24 cellular contexts compared by ENCODE assay signal in genomic region chr7:137001041-137001440, GRCh38.
DNase-seq lines count a peak whose midpoint lies in the region; ATAC-seq and TF ChIP-seq lines count a peak whose summit lies in the region.
"Had no signal": no experiment of that assay in that cellular context is flagged by ENCODE, and none has a peak within 500 bp of the region (broad histone marks: within the 10 kb centered on the region; RNA-seq: fewer than 3 reads in every experiment).

No MANE protein-coding gene starts in this region.

- ATAC-seq in WTC11 (peak; percentile 41), GM21737 (IDR thresholded peaks at IDR 0.05; ENCODE audit: unreplicated experiment) (no peak)
- ATAC-seq in CD8-positive, alpha-beta T cell: no peak
- ATAC-seq: activated naive CD4-positive, alpha-beta T cell treated with anti-CD3 and anti-CD28 coated beads, Interleukin-2, amount 50 U/mL, for 72 hours; lower lobe of right lung; naive thymus-derived CD4-positive, alpha-beta T cell; stimulated activated effector memory CD8-positive, alpha-beta T cell treated with anti-CD3 and anti-CD28 coated beads, Interleukin-12 subunit alpha, Interleukin-12 subunit beta, amount 100 ng/mL, for 72 hours had no signal

- in situ Hi-C loops in ACHN (cut with HindIII; ENCODE audit: low pct_ligation_motif_present, low pct_unique_long_range_greater_than_20kb, low sequenced_read_pairs): no loop called here

- H3K27ac Mint-ChIP-seq in WTC11: no peak overlapping the region
- H3K27ac Mint-ChIP-seq in CD8-positive, alpha-beta T cell: no peak overlapping the region
- H3K27ac Mint-ChIP-seq: activated CD4-positive, alpha-beta memory T cell treated with anti-CD3 and anti-CD28 coated beads for 36 hours; activated naive CD4-positive, alpha-beta T cell treated with anti-CD3 and anti-CD28 coated beads, Interleukin-2, amount 50 U/mL, for 72 hours; activated T-cell treated with anti-CD3 and anti-CD28 coated beads, Interleukin-2, amount 50 U/mL, for 24 hours; naive thymus-derived CD4-positive, alpha-beta T cell; progenitor cell of endocrine pancreas; stimulated activated effector memory CD8-positive, alpha-beta T cell treated with anti-CD3 and anti-CD28 coated beads, Interleukin-12 subunit alpha, Interleukin-12 subunit beta, amount 100 ng/mL, for 72 hours had no signal

- no peaks in the 10 kb centered on the region for H3K9me3 Mint-ChIP-seq in WTC11
- peaks cover 6% of the 10 kb centered on the region for H3K9me3 Mint-ChIP-seq in CD8-positive, alpha-beta T cell
- H3K9me3 Mint-ChIP-seq: activated CD4-positive, alpha-beta memory T cell treated with anti-CD3 and anti-CD28 coated beads for 36 hours had no signal

- no peak overlapping the region for H3K4me3 Mint-ChIP-seq in WTC11
- no peak overlapping the region for H3K4me3 Mint-ChIP-seq in CD8-positive, alpha-beta T cell
- H3K4me3 Mint-ChIP-seq: activated CD4-positive, alpha-beta memory T cell treated with anti-CD3 and anti-CD28 coated beads for 36 hours; activated T-cell treated with anti-CD3 and anti-CD28 coated beads, Interleukin-2, amount 50 U/mL, for 24 hours; naive thymus-derived CD4-positive, alpha-beta T cell; stimulated activated effector memory CD8-positive, alpha-beta T cell treated with anti-CD3 and anti-CD28 coated beads, Interleukin-12 subunit alpha, Interleukin-12 subunit beta, amount 100 ng/mL, for 72 hours had no signal

- H3K27me3 Mint-ChIP-seq in WTC11 (ENCODE audit: low read depth): peaks cover 16% of the 10 kb centered on the region
- H3K27me3 Mint-ChIP-seq in CD8-positive, alpha-beta T cell (ENCODE audit: low read depth): no peaks in the 10 kb centered on the region
- H3K27me3 Mint-ChIP-seq: activated CD4-positive, alpha-beta memory T cell treated with anti-CD3 and anti-CD28 coated beads for 36 hours; activated T-cell treated with anti-CD3 and anti-CD28 coated beads, Interleukin-2, amount 50 U/mL, for 24 hours; naive thymus-derived CD4-positive, alpha-beta T cell; progenitor cell of endocrine pancreas had no signal

- no peaks in the 10 kb centered on the region for H3K4me1 ChIP-seq in CD8-positive, alpha-beta T cell (ENCODE audit: insufficient read depth, low read length)
- H3K4me1 ChIP-seq: breast epithelium, lower lobe of right lung, testis had no signal

- no peaks in the 10 kb centered on the region for H3K9me3 ChIP-seq in CD8-positive, alpha-beta T cell (ENCODE audit: low read length)
- H3K9me3 ChIP-seq: breast epithelium, lower lobe of right lung, testis had no signal

- POLR2A ChIA-PET in WTC11 (lab: Charles Lee): no interaction called here
- POLR2A ChIA-PET in CD8-positive, alpha-beta T cell (lab: Charles Lee): no interaction called here

- H3K27ac ChIP-seq in CD8-positive, alpha-beta T cell (ENCODE audit: low read depth, low read length): no peak overlapping the region
- H3K27ac ChIP-seq: breast epithelium, C4-2B, dorsolateral prefrontal cortex, lower lobe of right lung, testis, VCaP had no signal

- CTCF ChIA-PET in WTC11 (lab: Charles Lee): interaction anchor here (0.9 kb wide), 1 partner anchor 126 kb away, joined by 3 read pairs; no protein-coding TSS in a partner anchor
- CTCF ChIA-PET in CD8-positive, alpha-beta T cell (lab: Charles Lee): no interaction called here

- intact Hi-C loops in CD8-positive, alpha-beta T cell (cut with DNase I, micrococcal nuclease): no loop called here

- no peak overlapping the region for H3K4me3 ChIP-seq in CD8-positive, alpha-beta T cell (ENCODE audit: low read depth, low read length)
- H3K4me3 ChIP-seq: breast epithelium, dorsolateral prefrontal cortex, lower lobe of right lung, testis had no signal

- H3K4me1 Mint-ChIP-seq in WTC11: peaks cover 12% of the 10 kb centered on the region
- no peaks in the 10 kb centered on the region for H3K4me1 Mint-ChIP-seq in CD8-positive, alpha-beta T cell (ENCODE audit: low read depth)
- H3K4me1 Mint-ChIP-seq: naive thymus-derived CD4-positive, alpha-beta T cell; stimulated activated effector memory CD8-positive, alpha-beta T cell treated with anti-CD3 and anti-CD28 coated beads, Interleukin-12 subunit alpha, Interleukin-12 subunit beta, amount 100 ng/mL, for 72 hours had no signal

- DNase-seq in NCI-H748 (lab: John Stamatoyannopoulos, UW; ENCODE audit: unreplicated experiment) (peak; percentile 5), NCI-H748 treated with DMSO at 0.1 percent for 48 hours (lab: John Stamatoyannopoulos, UW) (no peak), WTC11 (ENCODE audit: low spot score) (no peak), glomerular endothelial cell (ENCODE audit: extremely low read depth, low read depth, low spot score) (peak; percentile 1), smooth muscle cell of the brain vasculature (ENCODE audit: low read depth, low spot score) (peak; percentile 85), ACHN (no peak)
- DNase-seq in CD8-positive, alpha-beta T cell: no peak
- DNase-seq: activated CD4-positive, alpha-beta memory T cell treated with anti-CD3 and anti-CD28 coated beads for 36 hours; activated T-cell treated with anti-CD3 and anti-CD28 coated beads, Interleukin-2, amount 50 U/mL, for 24 hours; DMS 273 treated with DMSO at 0.1 percent for 48 hours; dorsolateral prefrontal cortex; head of caudate nucleus; lower lobe of right lung; naive thymus-derived CD4-positive, alpha-beta T cell; NCI-H1436 treated with DMSO at 0.1 percent for 48 hours; NCI-H345; testis had no signal

- no peak for TF ChIP-seq CTCF in WTC11 (IDR thresholded peaks at IDR 0.05)
- TF ChIP-seq CTCF in CD8-positive, alpha-beta T cell (IDR thresholded peaks at IDR 0.05): no peak

- H3K36me3 ChIP-seq in CD8-positive, alpha-beta T cell (ENCODE audit: insufficient read depth, low read length): no peaks in the 10 kb centered on the region
- H3K36me3 ChIP-seq: breast epithelium, lower lobe of right lung had no signal

- no peaks in the 10 kb centered on the region for H3K36me3 Mint-ChIP-seq in WTC11
- H3K36me3 Mint-ChIP-seq in CD8-positive, alpha-beta T cell: no peaks in the 10 kb centered on the region
- H3K36me3 Mint-ChIP-seq: activated CD4-positive, alpha-beta memory T cell treated with anti-CD3 and anti-CD28 coated beads for 36 hours; activated naive CD4-positive, alpha-beta T cell treated with anti-CD3 and anti-CD28 coated beads, Interleukin-2, amount 50 U/mL, for 72 hours; stimulated activated effector memory CD8-positive, alpha-beta T cell treated with anti-CD3 and anti-CD28 coated beads, Interleukin-12 subunit alpha, Interleukin-12 subunit beta, amount 100 ng/mL, for 72 hours had no signal

- no peaks in the 10 kb centered on the region for H3K27me3 ChIP-seq in CD8-positive, alpha-beta T cell (ENCODE audit: insufficient read depth, low read length)
- H3K27me3 ChIP-seq: breast epithelium, dorsolateral prefrontal cortex, testis had no signal

TF ChIP-seq in WTC11, 78 proteins besides CTCF, POLR2A, EP300 and RAD21 (continues in another document):
- TF ChIP-seq ERG (CRISPR knock-in tag; IDR thresholded peaks at IDR 0.05): no peak
- TF ChIP-seq CREM (CRISPR knock-in tag; IDR thresholded peaks at IDR 0.05): no peak
- TF ChIP-seq ZNF121 (CRISPR knock-in tag; IDR thresholded peaks at IDR 0.05): no peak
- TF ChIP-seq ZNF317 (CRISPR knock-in tag; IDR thresholded peaks at IDR 0.05; ENCODE audit: borderline replicate concordance, low read depth): no peak
- TF ChIP-seq TEAD4 (CRISPR knock-in tag; IDR thresholded peaks at IDR 0.05): no peak
- no peak for TF ChIP-seq ZNF423 (CRISPR knock-in tag; IDR thresholded peaks at IDR 0.05)
- TF ChIP-seq MAX (CRISPR knock-in tag; IDR thresholded peaks at IDR 0.05): no peak
- TF ChIP-seq NR1H2 (CRISPR knock-in tag; IDR thresholded peaks at IDR 0.05): no peak
- no peak for TF ChIP-seq HMGA2 (CRISPR knock-in tag; IDR thresholded peaks at IDR 0.05)
- TF ChIP-seq, protein P1, sequence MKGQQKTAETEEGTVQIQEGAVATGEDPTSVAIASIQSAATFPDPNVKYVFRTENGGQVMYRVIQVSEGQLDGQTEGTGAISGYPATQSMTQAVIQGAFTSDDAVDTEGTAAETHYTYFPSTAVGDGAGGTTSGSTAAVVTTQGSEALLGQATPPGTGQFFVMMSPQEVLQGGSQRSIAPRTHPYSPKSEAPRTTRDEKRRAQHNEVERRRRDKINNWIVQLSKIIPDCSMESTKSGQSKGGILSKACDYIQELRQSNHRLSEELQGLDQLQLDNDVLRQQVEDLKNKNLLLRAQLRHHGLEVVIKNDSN (CRISPR knock-in tag; IDR thresholded peaks at IDR 0.05): no peak
- no peak for TF ChIP-seq NR2C2 (CRISPR knock-in tag; IDR thresholded peaks at IDR 0.05)
- no peak for TF ChIP-seq ZNF232 (CRISPR knock-in tag; IDR thresholded peaks at IDR 0.05)
- no peak for TF ChIP-seq ATF6 (CRISPR knock-in tag; IDR thresholded peaks at IDR 0.05)
- TF ChIP-seq TP53 (CRISPR knock-in tag; IDR thresholded peaks at IDR 0.05): no peak
- TF ChIP-seq GRHL2 (CRISPR knock-in tag; IDR thresholded peaks at IDR 0.05; ENCODE audit: insufficient replicate concordance, severe bottlenecking): no peak

Comparison
In these comparisons a context has a peak if more than half of its experiments do, and no peak if none do; other contexts are left out.
1. DNase-seq: peak in NCI-H748 (single experiment), glomerular endothelial cell (single experiment) and smooth muscle cell of the brain vasculature (single experiment); none in NCI-H748 treated with DMSO at 0.1 percent for 48 hours (single experiment), WTC11 (single experiment), CD8-positive, alpha-beta T cell (0 of 7) and ACHN (single experiment).